Comparison of ENCODE assay signal across 6 cellular contexts in genomic region chr1:104019675-104020049, GRCh38.
"Had no signal": no experiment of that assay in that cellular context is flagged by ENCODE, and none has a peak within 500 bp of the region (broad histone marks: within the 10 kb centered on the region; RNA-seq: fewer than 3 reads in every experiment).

No MANE protein-coding gene starts in this region.

- H3K4me1 Mint-ChIP-seq: GM23338, H9 had no signal

- H3K4me3 Mint-ChIP-seq: GM23338, H9, IgD-negative memory B cell had no signal

- H3K27ac Mint-ChIP-seq: GM23338, H9, IgD-negative memory B cell had no signal

- DNase-seq: HCEC 1CT had no signal

- H3K4me3 ChIP-seq: GM23338, K562 had no signal

- ATAC-seq: HepG2, K562 had no signal

- H3K36me3 Mint-ChIP-seq: IgD-negative memory B cell had no signal

- H3K9me3 Mint-ChIP-seq: GM23338 had no signal
